Comparison of ENCODE assay signal across 33 cellular contexts in the genomic region with DNA sequence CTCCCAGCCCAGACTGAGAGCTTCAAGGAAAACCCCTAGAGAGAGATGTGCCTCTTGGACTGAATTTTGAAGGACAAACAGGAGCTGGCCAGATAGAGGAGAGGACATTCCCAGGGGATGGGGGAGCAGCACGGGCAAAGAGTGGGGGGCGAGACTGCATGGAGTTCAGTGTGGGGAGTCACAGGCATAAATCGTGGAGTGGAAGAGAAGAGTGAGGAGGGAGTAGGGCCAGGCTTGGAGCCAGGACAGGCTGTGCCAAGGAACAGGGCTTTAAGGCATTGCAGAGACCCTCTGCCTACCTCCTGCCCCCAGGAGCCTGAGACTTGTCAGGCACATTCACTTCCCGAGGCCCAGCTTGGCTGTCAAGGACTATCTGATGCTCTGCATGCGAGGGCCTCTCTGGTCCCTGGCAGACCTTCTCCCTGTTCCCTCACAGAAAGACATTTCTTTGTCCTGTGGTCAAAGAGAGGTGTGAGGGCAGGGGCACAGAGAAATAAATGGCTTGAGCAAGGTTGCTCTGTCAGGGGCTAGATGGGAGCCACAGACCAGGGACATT. TPM values are rescaled to one million over a fixed set of nuclear protein-coding genes. Genes with fewer than 3 reads are reported as not detected.
"Had no signal": no experiment of that assay in that cellular context is flagged by ENCODE, and none has a peak within 500 bp of the region (broad histone marks: within the 10 kb centered on the region; RNA-seq: fewer than 3 reads in every experiment).

No MANE protein-coding gene starts in this region.

- FAIRE-seq: astrocyte, TTC549 had no signal

- H3K4me1 ChIP-seq: adrenal gland, breast epithelium, SJSA1 had no signal

- ATAC-seq: activated CD8-positive, alpha-beta T cell treated with anti-CD3 and anti-CD28 coated beads for 36 hours; activated naive CD4-positive, alpha-beta T cell treated with anti-CD3 and anti-CD28 coated beads, Interleukin-2, amount 50 U/mL, for 72 hours; activated T-cell treated with anti-CD3 and anti-CD28 coated beads, Interleukin-2, amount 50 U/mL, for 72 hours; activated T-helper 17 cell treated with anti-CD3 and anti-CD28 coated beads, Interleukin-2, amount 50 U/mL, for 72 hours; body of pancreas; Panc1 had no signal

- H3K27me3 ChIP-seq: adrenal gland, body of pancreas, breast epithelium, MG63 had no signal

- H3K27ac ChIP-seq: adrenal gland, body of pancreas, breast epithelium, SJSA1 had no signal

- H3K36me3 ChIP-seq: adrenal gland, breast epithelium, MG63, SJSA1 had no signal

- DNase-seq: activated CD4-positive, alpha-beta T cell treated with anti-CD3 and anti-CD28 coated beads, Interleukin-2, amount 10 ng/mL, durations not matched to agents 24 days and 14 days; activated CD4-positive, alpha-beta T cell treated with anti-CD3 and anti-CD28 coated beads, Interleukin-2, amount 50 U/mL, for 4 hours; activated CD8-positive, alpha-beta T cell treated with anti-CD3 and anti-CD28 coated beads for 36 hours; activated gamma-delta T cell treated with Interleukin-2 at 50 U/mL for 16 hours; activated naive CD4-positive, alpha-beta T cell treated with anti-CD3 and anti-CD28 coated beads for 36 hours; activated T-cell treated with anti-CD3 and anti-CD28 coated beads, Interleukin-2, amount 50 U/mL, for 1 hour; activated T-cell treated with anti-CD3 and anti-CD28 coated beads, Interleukin-2, amount 50 U/mL, for 72 hours; adrenal gland; body of pancreas; caudate nucleus; Kasumi-1; KG1; MG63; NCI-H1048; NCI-H1105 treated with DMSO at 0.1 percent for 48 hours; NCI-H1436; NCI-H1694; NCI-H1930; NCI-H2081 treated with DMSO at 0.1 percent for 48 hours; NCI-H226; NCI-H446 treated with DMSO at 0.1 percent for 48 hours; NCI-H524; SHP77 treated with DMSO at 0.1 percent for 48 hours; SK-N-SH had no signal

- H3K4me3 ChIP-seq: adrenal gland, body of pancreas, breast epithelium, MG63, SJSA1 had no signal

- H3K9me3 ChIP-seq: adrenal gland, body of pancreas, breast epithelium, MG63, SJSA1, SK-N-SH had no signal

RNA-seq across cellular contexts. Expression of a gene that starts 5.2 kb away (rescaled TPM):
- total RNA-seq: activated CD4-positive, alpha-beta T cell treated with anti-CD3 and anti-CD28 coated beads, Interleukin-2, amount 10 ng/mL, durations not matched to agents 24 days and 14 days; activated CD8-positive, alpha-beta memory T cell treated with anti-CD3 and anti-CD28 coated beads for 36 hours; activated CD8-positive, alpha-beta T cell treated with anti-CD3 and anti-CD28 coated beads for 36 hours; activated naive CD4-positive, alpha-beta T cell treated with anti-CD3 and anti-CD28 coated beads for 36 hours; activated naive CD4-positive, alpha-beta T cell treated with anti-CD3 and anti-CD28 coated beads, Interleukin-2, amount 50 U/mL, for 72 hours; activated T-cell treated with anti-CD3 and anti-CD28 coated beads, Interleukin-2, amount 50 U/mL, for 72 hours; activated T-helper 17 cell treated with anti-CD3 and anti-CD28 coated beads, Interleukin-2, amount 50 U/mL, for 72 hours; astrocyte; body of pancreas; breast epithelium; RPMI7951; SJSA1 had no signal
- polyA plus RNA-seq: adrenal gland, SK-N-SH had no signal

RNA-seq across cellular contexts. Expression of a gene that starts 15.8 kb away (rescaled TPM):
- total RNA-seq: astrocyte, body of pancreas, RPMI7951, SJSA1 had no signal
- polyA plus RNA-seq: SK-N-SH had no signal

RNA-seq across cellular contexts. Expression of a gene that starts 49.6 kb away (rescaled TPM):
- total RNA-seq: RPMI7951, SJSA1 had no signal
